ENCODE assay signal across 1 cellular context in the genomic region with DNA sequence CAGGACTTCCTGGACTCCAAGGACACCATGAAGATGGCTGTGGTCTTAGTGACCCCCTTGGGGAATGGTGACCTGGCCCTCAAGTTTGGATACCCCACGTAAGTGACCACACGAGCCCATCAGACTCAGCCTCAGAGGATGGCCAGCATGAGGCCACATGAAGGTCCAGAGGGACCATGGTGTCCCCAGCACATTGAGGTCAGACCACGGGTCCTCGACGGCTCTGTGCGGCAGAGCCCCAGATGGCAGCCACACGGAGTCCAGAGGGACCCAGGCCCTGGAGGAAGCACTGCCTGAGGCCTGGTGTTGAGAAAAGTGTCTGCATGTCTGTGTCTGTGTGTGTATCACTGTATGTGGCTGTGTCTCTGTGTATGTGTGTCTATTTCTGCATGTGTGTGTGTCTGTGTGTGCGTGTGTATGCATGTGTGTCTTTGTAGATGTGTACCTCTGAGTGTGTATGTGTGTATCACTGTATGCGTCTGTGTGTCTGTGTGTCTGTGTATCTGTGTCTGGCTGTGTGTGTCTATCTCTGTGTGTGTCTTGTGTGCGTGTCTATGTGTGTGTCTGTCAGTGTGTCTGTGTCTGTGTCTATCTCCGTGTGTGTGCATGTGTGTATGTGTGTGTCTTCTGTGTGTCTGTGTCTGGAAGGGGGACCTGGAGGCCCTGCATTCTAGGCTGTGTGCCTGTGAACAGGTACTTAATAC.
TF ChIP-seq lines count a peak whose summit lies in the region.

No MANE protein-coding gene starts in this region.

TF ChIP-seq in K562, 482 proteins besides CTCF, POLR2A, EP300 and RAD21 (continues in another document):
- TF ChIP-seq BCLAF1 (IDR thresholded peaks at IDR 0.05; ENCODE audit: borderline replicate concordance in 1 of 2, control insufficient read depth in 1 of 2, low read depth in 2 of 2, low read length in 1 of 2): no peak
- TF ChIP-seq, protein P1, sequence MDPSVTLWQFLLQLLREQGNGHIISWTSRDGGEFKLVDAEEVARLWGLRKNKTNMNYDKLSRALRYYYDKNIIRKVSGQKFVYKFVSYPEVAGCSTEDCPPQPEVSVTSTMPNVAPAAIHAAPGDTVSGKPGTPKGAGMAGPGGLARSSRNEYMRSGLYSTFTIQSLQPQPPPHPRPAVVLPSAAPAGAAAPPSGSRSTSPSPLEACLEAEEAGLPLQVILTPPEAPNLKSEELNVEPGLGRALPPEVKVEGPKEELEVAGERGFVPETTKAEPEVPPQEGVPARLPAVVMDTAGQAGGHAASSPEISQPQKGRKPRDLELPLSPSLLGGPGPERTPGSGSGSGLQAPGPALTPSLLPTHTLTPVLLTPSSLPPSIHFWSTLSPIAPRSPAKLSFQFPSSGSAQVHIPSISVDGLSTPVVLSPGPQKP (CRISPR knock-in tag; IDR thresholded peaks at IDR 0.05): no peak
- TF ChIP-seq FOXK1 (CRISPR knock-in tag; IDR thresholded peaks at IDR 0.05; ENCODE audit: borderline replicate concordance): no peak
- TF ChIP-seq, protein P2, sequence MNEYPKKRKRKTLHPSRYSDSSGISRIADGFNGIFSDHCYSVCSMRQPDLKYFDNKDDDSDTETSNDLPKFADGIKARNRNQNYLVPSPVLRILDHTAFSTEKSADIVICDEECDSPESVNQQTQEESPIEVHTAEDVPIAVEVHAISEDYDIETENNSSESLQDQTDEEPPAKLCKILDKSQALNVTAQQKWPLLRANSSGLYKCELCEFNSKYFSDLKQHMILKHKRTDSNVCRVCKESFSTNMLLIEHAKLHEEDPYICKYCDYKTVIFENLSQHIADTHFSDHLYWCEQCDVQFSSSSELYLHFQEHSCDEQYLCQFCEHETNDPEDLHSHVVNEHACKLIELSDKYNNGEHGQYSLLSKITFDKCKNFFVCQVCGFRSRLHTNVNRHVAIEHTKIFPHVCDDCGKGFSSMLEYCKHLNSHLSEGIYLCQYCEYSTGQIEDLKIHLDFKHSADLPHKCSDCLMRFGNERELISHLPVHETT (CRISPR knock-in tag; conservative IDR thresholded peaks at IDR 0.05 in 1 of 2, IDR thresholded peaks at IDR 0.05 in 1 of 2): no peak
- no peak for TF ChIP-seq YY1 (IDR thresholded peaks at IDR 0.05; ENCODE audit: borderline replicate concordance in 1 of 3, control insufficient read depth in 1 of 3, extremely low read depth in 1 of 3, insufficient read depth in 3 of 3, insufficient read length in 1 of 3, insufficient replicate concordance in 2 of 3, low read depth in 1 of 3, low read length in 2 of 3)
- no peak for TF ChIP-seq KLF1 (tag; IDR thresholded peaks at IDR 0.05)
- no peak for TF ChIP-seq ZBED1 (IDR thresholded peaks at IDR 0.05)
- 0 out of 2 replicates have a peak, but pooled peaks have one; percentile 81 for TF ChIP-seq TSC22D4 (tag; IDR thresholded peaks at IDR 0.05)
- TF ChIP-seq HDAC8 (tag; IDR thresholded peaks at IDR 0.05): no peak
- TF ChIP-seq, protein P3, sequence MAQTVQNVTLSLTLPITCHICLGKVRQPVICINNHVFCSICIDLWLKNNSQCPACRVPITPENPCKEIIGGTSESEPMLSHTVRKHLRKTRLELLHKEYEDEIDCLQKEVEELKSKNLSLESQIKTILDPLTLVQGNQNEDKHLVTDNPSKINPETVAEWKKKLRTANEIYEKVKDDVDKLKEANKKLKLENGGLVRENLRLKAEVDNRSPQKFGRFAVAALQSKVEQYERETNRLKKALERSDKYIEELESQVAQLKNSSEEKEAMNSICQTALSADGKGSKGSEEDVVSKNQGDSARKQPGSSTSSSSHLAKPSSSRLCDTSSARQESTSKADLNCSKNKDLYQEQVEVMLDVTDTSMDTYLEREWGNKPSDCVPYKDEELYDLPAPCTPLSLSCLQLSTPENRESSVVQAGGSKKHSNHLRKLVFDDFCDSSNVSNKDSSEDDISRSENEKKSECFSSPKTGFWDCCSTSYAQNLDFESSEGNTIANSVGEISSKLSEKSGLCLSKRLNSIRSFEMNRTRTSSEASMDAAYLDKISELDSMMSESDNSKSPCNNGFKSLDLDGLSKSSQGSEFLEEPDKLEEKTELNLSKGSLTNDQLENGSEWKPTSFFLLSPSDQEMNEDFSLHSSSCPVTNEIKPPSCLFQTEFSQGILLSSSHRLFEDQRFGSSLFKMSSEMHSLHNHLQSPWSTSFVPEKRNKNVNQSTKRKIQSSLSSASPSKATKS (CRISPR knock-in tag; IDR thresholded peaks at IDR 0.05): no peak
- TF ChIP-seq ZNF507 (tag; conservative IDR thresholded peaks at IDR 0.05): no peak
- no peak for TF ChIP-seq ZNF584 (CRISPR knock-in tag; IDR thresholded peaks at IDR 0.05; ENCODE audit: low read depth)
- no peak for TF ChIP-seq ZEB2 (IDR thresholded peaks at IDR 0.05)
- TF ChIP-seq SIRT6 (IDR thresholded peaks at IDR 0.05; ENCODE audit: low read depth, low read length): no peak
- TF ChIP-seq HMGN3 (IDR thresholded peaks at IDR 0.05; ENCODE audit: borderline replicate concordance, extremely low read depth, insufficient read length, low read depth, low read length): no peak
- TF ChIP-seq ZBTB8A (IDR thresholded peaks at IDR 0.05; ENCODE audit: partially characterized antibody): no peak
- TF ChIP-seq ZNF318 (IDR thresholded peaks at IDR 0.05; ENCODE audit: borderline replicate concordance in 1 of 2, low read depth in 1 of 2): no peak
- TF ChIP-seq ZNF449 (CRISPR knock-in tag; IDR thresholded peaks at IDR 0.05): no peak
- TF ChIP-seq DMBX1 (CRISPR knock-in tag; IDR thresholded peaks at IDR 0.05; ENCODE audit: borderline replicate concordance): no peak
